ENCODE assay signal across 1 cellular context in the genomic region with DNA sequence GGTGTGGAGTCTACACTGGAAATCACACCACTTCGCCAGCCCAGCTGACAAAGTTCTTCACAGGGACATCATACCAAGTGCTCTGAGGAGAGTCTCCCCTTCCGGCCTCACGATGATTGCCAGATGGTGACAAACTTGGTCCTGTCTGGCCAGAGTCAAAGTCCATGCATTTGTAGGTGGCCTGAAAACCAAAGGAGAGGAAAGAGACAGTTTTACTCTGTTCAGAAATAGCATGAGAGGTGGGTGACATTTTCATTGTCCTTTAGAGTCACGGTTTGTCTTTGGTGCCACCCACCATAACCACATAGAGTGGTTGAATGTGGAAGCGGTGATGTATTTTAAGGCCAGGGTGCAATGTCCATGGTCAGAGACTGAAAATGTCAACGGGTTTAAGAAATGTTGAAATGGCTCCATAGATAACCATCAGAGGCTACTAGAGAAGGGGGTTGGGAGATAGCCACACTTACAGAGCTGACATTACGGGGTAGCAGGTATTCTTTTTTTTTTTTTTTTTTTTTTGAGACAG.
TF ChIP-seq lines count a peak whose summit lies in the region.

No MANE protein-coding gene starts in this region.

TF ChIP-seq in HepG2, 621 proteins besides CTCF, POLR2A, EP300 and RAD21 (continued from another document and continues in another):
- TF ChIP-seq, protein P1, sequence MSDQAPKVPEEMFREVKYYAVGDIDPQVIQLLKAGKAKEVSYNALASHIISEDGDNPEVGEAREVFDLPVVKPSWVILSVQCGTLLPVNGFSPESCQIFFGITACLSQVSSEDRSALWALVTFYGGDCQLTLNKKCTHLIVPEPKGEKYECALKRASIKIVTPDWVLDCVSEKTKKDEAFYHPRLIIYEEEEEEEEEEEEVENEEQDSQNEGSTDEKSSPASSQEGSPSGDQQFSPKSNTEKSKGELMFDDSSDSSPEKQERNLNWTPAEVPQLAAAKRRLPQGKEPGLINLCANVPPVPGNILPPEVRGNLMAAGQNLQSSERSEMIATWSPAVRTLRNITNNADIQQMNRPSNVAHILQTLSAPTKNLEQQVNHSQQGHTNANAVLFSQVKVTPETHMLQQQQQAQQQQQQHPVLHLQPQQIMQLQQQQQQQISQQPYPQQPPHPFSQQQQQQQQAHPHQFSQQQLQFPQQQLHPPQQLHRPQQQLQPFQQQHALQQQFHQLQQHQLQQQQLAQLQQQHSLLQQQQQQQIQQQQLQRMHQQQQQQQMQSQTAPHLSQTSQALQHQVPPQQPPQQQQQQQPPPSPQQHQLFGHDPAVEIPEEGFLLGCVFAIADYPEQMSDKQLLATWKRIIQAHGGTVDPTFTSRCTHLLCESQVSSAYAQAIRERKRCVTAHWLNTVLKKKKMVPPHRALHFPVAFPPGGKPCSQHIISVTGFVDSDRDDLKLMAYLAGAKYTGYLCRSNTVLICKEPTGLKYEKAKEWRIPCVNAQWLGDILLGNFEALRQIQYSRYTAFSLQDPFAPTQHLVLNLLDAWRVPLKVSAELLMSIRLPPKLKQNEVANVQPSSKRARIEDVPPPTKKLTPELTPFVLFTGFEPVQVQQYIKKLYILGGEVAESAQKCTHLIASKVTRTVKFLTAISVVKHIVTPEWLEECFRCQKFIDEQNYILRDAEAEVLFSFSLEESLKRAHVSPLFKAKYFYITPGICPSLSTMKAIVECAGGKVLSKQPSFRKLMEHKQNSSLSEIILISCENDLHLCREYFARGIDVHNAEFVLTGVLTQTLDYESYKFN (CRISPR knock-in tag; conservative IDR thresholded peaks at IDR 0.05), result peak; percentile 90
- TF ChIP-seq, protein P2, sequence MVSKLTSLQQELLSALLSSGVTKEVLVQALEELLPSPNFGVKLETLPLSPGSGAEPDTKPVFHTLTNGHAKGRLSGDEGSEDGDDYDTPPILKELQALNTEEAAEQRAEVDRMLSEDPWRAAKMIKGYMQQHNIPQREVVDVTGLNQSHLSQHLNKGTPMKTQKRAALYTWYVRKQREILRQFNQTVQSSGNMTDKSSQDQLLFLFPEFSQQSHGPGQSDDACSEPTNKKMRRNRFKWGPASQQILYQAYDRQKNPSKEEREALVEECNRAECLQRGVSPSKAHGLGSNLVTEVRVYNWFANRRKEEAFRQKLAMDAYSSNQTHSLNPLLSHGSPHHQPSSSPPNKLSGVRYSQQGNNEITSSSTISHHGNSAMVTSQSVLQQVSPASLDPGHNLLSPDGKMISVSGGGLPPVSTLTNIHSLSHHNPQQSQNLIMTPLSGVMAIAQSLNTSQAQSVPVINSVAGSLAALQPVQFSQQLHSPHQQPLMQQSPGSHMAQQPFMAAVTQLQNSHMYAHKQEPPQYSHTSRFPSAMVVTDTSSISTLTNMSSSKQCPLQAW (CRISPR knock-in tag; IDR thresholded peaks at IDR 0.05), result 0 out of 2 replicates have a peak, but pooled peaks have one; percentile 28
- TF ChIP-seq ZNF383 (CRISPR knock-in tag; IDR thresholded peaks at IDR 0.05; ENCODE audit: borderline replicate concordance) (no peak), SETDB1 (CRISPR knock-in tag; IDR thresholded peaks at IDR 0.05; ENCODE audit: borderline replicate concordance) (no peak), CHCHD3 (CRISPR knock-in tag; IDR thresholded peaks at IDR 0.05) (no peak), RXRA (CRISPR knock-in tag; IDR thresholded peaks at IDR 0.05) (peak; percentile 21; the same call in 1 of the 2 replicates), MIER2 (CRISPR knock-in tag; IDR thresholded peaks at IDR 0.05) (peak; percentile 25; the same call in 1 of the 2 replicates), CEBPG (CRISPR knock-in tag; IDR thresholded peaks at IDR 0.05) (peak; percentile 59; the same call in 1 of the 2 replicates), ZNF251 (CRISPR knock-in tag; IDR thresholded peaks at IDR 0.05) (no peak), ISL2 (CRISPR knock-in tag; IDR thresholded peaks at IDR 0.05) (peak; percentile 52; the same call in 1 of the 2 replicates), ZSCAN9 (CRISPR knock-in tag; IDR thresholded peaks at IDR 0.05; ENCODE audit: borderline replicate concordance) (peak; percentile 48; the same call in 1 of the 2 replicates), ZNF773 (CRISPR knock-in tag; IDR thresholded peaks at IDR 0.05; ENCODE audit: borderline replicate concordance) (no peak), KDM2A (CRISPR knock-in tag; IDR thresholded peaks at IDR 0.05; ENCODE audit: borderline replicate concordance, low read depth) (no peak), ZNF205 (CRISPR knock-in tag; IDR thresholded peaks at IDR 0.05) (no peak), REPIN1 (CRISPR knock-in tag; IDR thresholded peaks at IDR 0.05; ENCODE audit: borderline replicate concordance, low read depth) (no peak), ZNF24 (IDR thresholded peaks at IDR 0.05) (no peak), POLR2AphosphoS2 (IDR thresholded peaks at IDR 0.05; ENCODE audit: low read depth, low read length) (no peak), ELF3 (CRISPR knock-in tag; IDR thresholded peaks at IDR 0.05) (peak; percentile 53; the same call in 1 of the 2 replicates), ZNF746 (CRISPR knock-in tag; IDR thresholded peaks at IDR 0.05) (no peak), MIXL1 (CRISPR knock-in tag; IDR thresholded peaks at IDR 0.05) (peak; percentile 15; the same call in 1 of the 2 replicates), PHF20 (CRISPR knock-in tag; IDR thresholded peaks at IDR 0.05) (no peak), PHF5A (CRISPR knock-in tag; IDR thresholded peaks at IDR 0.05; ENCODE audit: low read depth, unreplicated experiment) (no peak), ZSCAN29 (CRISPR knock-in tag; conservative IDR thresholded peaks at IDR 0.05) (peak; percentile 83; the same call in 1 of the 2 replicates), MEF2D (CRISPR knock-in tag; IDR thresholded peaks at IDR 0.05) (0 out of 2 replicates have a peak, but pooled peaks have one; percentile 31), ARNT2 (CRISPR knock-in tag; IDR thresholded peaks at IDR 0.05; ENCODE audit: low read depth) (no peak), NCOA2 (CRISPR knock-in tag; IDR thresholded peaks at IDR 0.05) (peak; percentile 85), HDAC6 (IDR thresholded peaks at IDR 0.05; ENCODE audit: low read depth, low read length) (no peak), ZNF878 (CRISPR knock-in tag; IDR thresholded peaks at IDR 0.05) (peak; percentile 38; the same call in 1 of the 2 replicates), NONO (IDR thresholded peaks at IDR 0.05) (no peak), NONO (CRISPR knock-in tag; conservative IDR thresholded peaks at IDR 0.05) (no peak; the same call in 1 of the 2 replicates), NR2F2 (IDR thresholded peaks at IDR 0.05; ENCODE audit: borderline replicate concordance, low read depth) (no peak), ZNF607 (CRISPR knock-in tag; IDR thresholded peaks at IDR 0.05; ENCODE audit: borderline replicate concordance) (no peak), ZNF12 (CRISPR knock-in tag; IDR thresholded peaks at IDR 0.05) (no peak)
- TF ChIP-seq, protein P3, sequence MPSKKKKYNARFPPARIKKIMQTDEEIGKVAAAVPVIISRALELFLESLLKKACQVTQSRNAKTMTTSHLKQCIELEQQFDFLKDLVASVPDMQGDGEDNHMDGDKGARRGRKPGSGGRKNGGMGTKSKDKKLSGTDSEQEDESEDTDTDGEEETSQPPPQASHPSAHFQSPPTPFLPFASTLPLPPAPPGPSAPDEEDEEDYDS (CRISPR knock-in tag; IDR thresholded peaks at IDR 0.05), result peak; percentile 72; the same call in 1 of the 2 replicates
- TF ChIP-seq, protein P4, sequence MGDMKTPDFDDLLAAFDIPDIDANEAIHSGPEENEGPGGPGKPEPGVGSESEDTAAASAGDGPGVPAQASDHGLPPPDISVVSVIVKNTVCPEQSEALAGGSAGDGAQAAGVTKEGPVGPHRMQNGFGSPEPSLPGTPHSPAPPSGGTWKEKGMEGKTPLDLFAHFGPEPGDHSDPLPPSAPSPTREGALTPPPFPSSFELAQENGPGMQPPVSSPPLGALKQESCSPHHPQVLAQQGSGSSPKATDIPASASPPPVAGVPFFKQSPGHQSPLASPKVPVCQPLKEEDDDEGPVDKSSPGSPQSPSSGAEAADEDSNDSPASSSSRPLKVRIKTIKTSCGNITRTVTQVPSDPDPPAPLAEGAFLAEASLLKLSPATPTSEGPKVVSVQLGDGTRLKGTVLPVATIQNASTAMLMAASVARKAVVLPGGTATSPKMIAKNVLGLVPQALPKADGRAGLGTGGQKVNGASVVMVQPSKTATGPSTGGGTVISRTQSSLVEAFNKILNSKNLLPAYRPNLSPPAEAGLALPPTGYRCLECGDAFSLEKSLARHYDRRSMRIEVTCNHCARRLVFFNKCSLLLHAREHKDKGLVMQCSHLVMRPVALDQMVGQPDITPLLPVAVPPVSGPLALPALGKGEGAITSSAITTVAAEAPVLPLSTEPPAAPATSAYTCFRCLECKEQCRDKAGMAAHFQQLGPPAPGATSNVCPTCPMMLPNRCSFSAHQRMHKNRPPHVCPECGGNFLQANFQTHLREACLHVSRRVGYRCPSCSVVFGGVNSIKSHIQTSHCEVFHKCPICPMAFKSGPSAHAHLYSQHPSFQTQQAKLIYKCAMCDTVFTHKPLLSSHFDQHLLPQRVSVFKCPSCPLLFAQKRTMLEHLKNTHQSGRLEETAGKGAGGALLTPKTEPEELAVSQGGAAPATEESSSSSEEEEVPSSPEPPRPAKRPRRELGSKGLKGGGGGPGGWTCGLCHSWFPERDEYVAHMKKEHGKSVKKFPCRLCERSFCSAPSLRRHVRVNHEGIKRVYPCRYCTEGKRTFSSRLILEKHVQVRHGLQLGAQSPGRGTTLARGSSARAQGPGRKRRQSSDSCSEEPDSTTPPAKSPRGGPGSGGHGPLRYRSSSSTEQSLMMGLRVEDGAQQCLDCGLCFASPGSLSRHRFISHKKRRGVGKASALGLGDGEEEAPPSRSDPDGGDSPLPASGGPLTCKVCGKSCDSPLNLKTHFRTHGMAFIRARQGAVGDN (CRISPR knock-in tag; IDR thresholded peaks at IDR 0.05), result no peak
- TF ChIP-seq, protein P5, sequence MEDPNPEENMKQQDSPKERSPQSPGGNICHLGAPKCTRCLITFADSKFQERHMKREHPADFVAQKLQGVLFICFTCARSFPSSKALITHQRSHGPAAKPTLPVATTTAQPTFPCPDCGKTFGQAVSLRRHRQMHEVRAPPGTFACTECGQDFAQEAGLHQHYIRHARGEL (CRISPR knock-in tag; IDR thresholded peaks at IDR 0.05), result no peak
- TF ChIP-seq, protein P6, sequence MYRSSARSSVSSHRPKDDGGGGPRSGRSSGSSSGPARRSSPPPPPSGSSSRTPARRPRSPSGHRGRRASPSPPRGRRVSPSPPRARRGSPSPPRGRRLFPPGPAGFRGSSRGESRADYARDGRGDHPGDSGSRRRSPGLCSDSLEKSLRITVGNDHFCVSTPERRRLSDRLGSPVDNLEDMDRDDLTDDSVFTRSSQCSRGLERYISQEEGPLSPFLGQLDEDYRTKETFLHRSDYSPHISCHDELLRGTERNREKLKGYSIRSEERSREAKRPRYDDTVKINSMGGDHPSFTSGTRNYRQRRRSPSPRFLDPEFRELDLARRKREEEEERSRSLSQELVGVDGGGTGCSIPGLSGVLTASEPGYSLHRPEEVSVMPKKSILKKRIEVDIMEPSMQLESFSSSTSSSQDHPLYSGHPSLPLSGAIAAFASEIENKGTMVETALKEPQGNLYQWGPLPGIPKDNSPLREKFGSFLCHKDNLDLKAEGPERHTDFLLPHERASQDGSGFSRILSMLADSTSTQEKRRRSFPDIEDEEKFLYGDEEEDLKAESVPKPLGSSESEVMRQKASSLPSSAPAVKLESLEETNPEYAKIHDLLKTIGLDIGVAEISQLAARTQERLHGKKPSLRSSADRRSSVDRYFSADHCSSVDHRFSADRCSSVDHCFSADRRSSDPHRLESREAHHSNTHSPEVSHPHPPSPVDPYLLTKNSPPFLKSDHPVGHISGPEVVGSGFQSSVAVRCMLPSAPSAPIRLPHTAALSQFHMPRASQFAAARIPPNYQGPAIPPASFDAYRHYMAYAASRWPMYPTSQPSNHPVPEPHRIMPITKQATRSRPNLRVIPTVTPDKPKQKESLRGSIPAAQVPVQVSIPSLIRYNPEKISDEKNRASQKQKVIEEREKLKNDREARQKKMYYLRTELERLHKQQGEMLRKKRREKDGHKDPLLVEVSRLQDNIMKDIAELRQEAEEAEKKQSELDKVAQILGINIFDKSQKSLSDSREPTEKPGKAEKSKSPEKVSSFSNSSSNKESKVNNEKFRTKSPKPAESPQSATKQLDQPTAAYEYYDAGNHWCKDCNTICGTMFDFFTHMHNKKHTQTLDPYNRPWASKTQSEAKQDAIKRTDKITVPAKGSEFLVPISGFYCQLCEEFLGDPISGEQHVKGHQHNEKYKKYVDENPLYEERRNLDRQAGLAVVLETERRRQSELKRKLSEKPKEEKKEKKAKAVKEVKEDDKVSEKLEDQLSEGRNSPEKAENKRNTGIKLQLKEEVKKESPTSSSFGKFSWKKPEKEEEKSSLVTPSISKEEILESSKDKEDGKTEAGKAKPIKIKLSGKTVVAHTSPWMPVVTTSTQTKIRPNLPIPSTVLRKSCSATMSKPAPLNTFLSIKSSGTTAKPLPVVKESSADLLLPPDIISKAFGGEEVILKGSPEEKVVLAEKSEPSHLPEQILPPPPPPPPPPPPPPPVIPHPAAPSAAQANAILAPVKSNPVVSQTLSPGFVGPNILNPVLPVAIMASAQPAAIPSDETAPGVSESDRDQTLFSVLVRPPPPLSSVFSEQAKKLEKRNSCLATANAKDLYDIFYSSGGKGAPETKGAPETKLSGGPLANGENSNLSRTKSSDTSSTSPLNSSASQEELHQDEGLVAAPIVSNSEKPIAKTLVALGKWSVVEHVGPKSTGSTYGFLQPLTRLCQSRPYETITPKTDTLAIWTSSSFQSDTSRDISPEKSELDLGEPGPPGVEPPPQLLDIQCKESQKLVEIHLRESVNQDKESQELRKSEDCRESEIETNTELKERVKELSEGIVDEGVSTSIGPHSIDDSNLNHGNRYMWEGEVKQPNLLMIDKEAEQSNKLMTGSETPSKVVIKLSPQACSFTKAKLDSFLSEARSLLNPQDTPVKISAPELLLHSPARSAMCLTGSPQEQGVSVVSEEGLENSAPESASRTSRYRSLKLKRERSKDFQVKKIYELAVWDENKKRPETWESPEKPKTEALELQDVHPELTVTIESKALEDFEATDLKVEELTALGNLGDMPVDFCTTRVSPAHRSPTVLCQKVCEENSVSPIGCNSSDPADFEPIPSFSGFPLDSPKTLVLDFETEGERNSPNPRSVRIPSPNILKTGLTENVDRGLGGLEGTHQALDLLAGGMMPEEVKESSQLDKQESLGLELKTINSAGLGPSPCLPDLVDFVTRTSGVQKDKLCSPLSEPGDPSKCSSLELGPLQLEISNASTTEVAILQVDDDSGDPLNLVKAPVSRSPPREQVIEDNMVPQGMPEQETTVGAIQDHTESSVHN (CRISPR knock-in tag; IDR thresholded peaks at IDR 0.05), result no peak
- TF ChIP-seq, protein P7, sequence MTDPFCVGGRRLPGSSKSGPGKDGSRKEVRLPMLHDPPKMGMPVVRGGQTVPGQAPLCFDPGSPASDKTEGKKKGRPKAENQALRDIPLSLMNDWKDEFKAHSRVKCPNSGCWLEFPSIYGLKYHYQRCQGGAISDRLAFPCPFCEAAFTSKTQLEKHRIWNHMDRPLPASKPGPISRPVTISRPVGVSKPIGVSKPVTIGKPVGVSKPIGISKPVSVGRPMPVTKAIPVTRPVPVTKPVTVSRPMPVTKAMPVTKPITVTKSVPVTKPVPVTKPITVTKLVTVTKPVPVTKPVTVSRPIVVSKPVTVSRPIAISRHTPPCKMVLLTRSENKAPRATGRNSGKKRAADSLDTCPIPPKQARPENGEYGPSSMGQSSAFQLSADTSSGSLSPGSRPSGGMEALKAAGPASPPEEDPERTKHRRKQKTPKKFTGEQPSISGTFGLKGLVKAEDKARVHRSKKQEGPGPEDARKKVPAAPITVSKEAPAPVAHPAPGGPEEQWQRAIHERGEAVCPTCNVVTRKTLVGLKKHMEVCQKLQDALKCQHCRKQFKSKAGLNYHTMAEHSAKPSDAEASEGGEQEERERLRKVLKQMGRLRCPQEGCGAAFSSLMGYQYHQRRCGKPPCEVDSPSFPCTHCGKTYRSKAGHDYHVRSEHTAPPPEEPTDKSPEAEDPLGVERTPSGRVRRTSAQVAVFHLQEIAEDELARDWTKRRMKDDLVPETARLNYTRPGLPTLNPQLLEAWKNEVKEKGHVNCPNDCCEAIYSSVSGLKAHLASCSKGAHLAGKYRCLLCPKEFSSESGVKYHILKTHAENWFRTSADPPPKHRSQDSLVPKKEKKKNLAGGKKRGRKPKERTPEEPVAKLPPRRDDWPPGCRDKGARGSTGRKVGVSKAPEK (CRISPR knock-in tag; IDR thresholded peaks at IDR 0.05; ENCODE audit: borderline replicate concordance), result 0 out of 2 replicates have a peak, but pooled peaks have one; percentile 54
